Comparison of ENCODE assay signal across 17 cellular contexts in the genomic region with DNA sequence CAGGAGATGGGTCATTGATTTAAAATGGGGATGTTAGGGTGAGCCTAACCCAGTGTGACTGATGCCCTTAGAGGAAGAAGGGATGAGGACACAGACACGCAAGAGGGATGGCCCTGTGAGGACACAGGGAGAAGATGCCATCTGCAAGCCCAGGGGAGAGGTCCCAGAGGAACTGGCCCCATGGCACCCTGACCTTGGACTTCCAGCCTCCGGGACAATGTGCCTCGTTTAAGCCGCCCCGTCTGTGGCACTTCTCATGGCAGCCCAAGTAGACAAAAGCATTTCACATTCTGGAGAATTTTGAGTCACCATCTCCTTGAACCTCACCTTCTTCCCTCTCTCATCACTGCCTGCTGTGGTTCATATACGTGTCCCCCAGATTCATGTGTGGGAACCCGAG. TPM values are rescaled to one million over a fixed set of nuclear protein-coding genes. Genes with fewer than 3 reads are reported as not detected.
"Had no signal": no experiment of that assay in that cellular context is flagged by ENCODE, and none has a peak within 500 bp of the region (broad histone marks: within the 10 kb centered on the region; RNA-seq: fewer than 3 reads in every experiment).

No MANE protein-coding gene starts in this region.

- H3K9me3 ChIP-seq: heart left ventricle, lower lobe of right lung, thoracic aorta had no signal

- H3K27ac ChIP-seq: coronary artery, epithelial cell of prostate, heart left ventricle, lower lobe of right lung, thoracic aorta, upper lobe of left lung, WERI-Rb-1 had no signal

- H3K4me1 ChIP-seq: heart left ventricle, lower lobe of right lung had no signal

- H3K4me3 ChIP-seq: coronary artery, heart left ventricle, lower lobe of right lung, thoracic aorta, upper lobe of left lung had no signal

- H3K27me3 ChIP-seq: upper lobe of left lung had no signal

- DNase-seq: activated CD4-positive, alpha-beta T cell treated with anti-CD3 and anti-CD28 coated beads for 36 hours; activated CD4-positive, alpha-beta T cell treated with anti-CD3 and anti-CD28 coated beads, Interleukin-2, amount 50 U/mL, for 4 hours; activated naive CD4-positive, alpha-beta T cell treated with anti-CD3 and anti-CD28 coated beads, Interleukin-2, amount 10 ng/mL, durations not matched to agents 7 days and 5 days; amygdala; cerebellar nuclear complex; heart left ventricle; lower lobe of right lung; naive thymus-derived CD4-positive, alpha-beta T cell; stimulated activated CD4-positive, alpha-beta T cell treated with anti-CD3 and anti-CD28 coated beads, Interleukin-4, amount 100 ng/mL, for 1 hour; stimulated activated naive CD4-positive, alpha-beta T cell treated with Interleukin-2 at 50 U/mL for 16 hours; T-cell; upper lobe of left lung; WERI-Rb-1 had no signal

- H3K36me3 ChIP-seq: heart left ventricle, lower lobe of right lung, thoracic aorta, upper lobe of left lung, WERI-Rb-1 had no signal

RNA-seq across cellular contexts. Expression of gene PCBP3, which starts 20.1 kb away (rescaled TPM):
- total RNA-seq: bronchial epithelial cell had no signal
